9 cellular contexts compared by ENCODE assay signal in the genomic region with DNA sequence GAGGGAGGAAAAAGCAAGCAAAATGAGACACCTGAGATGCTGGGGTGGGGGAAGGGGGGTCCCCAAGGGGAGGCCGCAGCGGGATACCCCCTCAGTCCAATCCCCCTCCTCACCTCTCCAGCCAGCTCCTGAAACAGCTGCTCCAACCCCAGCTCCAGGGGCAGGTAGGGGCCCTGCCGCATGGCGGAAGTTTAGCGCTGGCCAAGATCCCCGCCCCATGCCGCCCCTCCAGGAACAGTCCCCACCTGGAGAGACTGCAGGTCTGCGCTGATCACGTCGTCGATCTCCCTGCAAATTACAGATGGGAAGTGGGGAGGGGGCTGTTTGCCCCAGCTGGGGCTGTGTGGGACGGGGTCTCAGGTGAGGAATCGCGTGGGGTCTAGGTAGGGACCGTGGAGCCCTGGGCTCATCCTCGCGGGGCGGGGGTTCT. TPM values are rescaled to one million over a fixed set of nuclear protein-coding genes. Genes with fewer than 3 reads are reported as not detected.
DNase-seq lines count a peak whose midpoint lies in the region; ATAC-seq, FAIRE-seq and TF ChIP-seq lines count a peak whose summit lies in the region.
"Had no signal": no experiment of that assay in that cellular context is flagged by ENCODE, and none has a peak within 500 bp of the region (broad histone marks: within the 10 kb centered on the region; RNA-seq: fewer than 3 reads in every experiment).

No MANE protein-coding gene starts in this region.

- peak overlapping the region; percentile 47; the same call in 1 of the 2 replicates for H3K4me3 Mint-ChIP-seq in HFFc6
- peak overlapping the region; percentile 59 to 65 (median 61) for H3K4me3 Mint-ChIP-seq in T-cell

- POLR2A ChIA-PET in T-cell (lab: Charles Lee) = no interaction called here
- POLR2A ChIA-PET in H1 (lab: Charles Lee; ENCODE audit: partially characterized antibody) = interaction anchor here (0.6 to 3.0 kb wide), 11 partner anchors 10 to 283 kb away, joined by 3 to 11 read pairs (median 4); no protein-coding TSS in a partner anchor

- H3K18ac ChIP-seq in H1 (ENCODE audit: extremely low read depth, low read length) = no peak overlapping the region; the same call in 1 of the 2 replicates

- H2BK120ac ChIP-seq in H1 (replicated peaks; ENCODE audit: low read depth, low read length) = no peak overlapping the region

- H3K4me1 Mint-ChIP-seq in HFFc6 (ENCODE audit: low read depth) = peaks cover 35% of the 10 kb centered on the region
- peaks cover 43 to 59% (median 53%) of the 10 kb centered on the region in 3 donors for H3K4me1 Mint-ChIP-seq in T-cell

- H2BK5ac ChIP-seq in H1 (ENCODE audit: low read depth, low read length) = peak overlapping the region; percentile 35; the same call in 1 of the 2 replicates

- no peak for TF ChIP-seq POLR2A in H1 (IDR thresholded peaks at IDR 0.05; ENCODE audit: control extremely low read depth in 1 of 2, low read depth in 2 of 2, low read length in 2 of 2)

- 22% methylated on average over 12 of the region's 18 CpGs; no CpG with 5 or more reads in 1 of the 2 experiments for WGBS in H1 (ENCODE audit: extremely low coverage in 1 of 2, insufficient coverage in 1 of 2, insufficient read length in 1 of 2, insufficient replicate concordance in 2 of 2, low coverage in 1 of 2, low lambda C conversion rate in 2 of 2, missing lambda C conversion rate in 1 of 2), 2 experiments

- H3K27me3 ChIP-seq in H1 (replicated peaks in 1 of 4; ENCODE audit: control insufficient read depth in 3 of 4, extremely low read depth in 1 of 4, insufficient read depth in 3 of 4, low read length in 3 of 4) (peaks cover 4 to 16% (median 13%) of the 10 kb centered on the region in 4 experiments), osteoblast (ENCODE audit: insufficient read depth, low read length) (no peaks in the 10 kb centered on the region)

- H4K8ac ChIP-seq in H1 (ENCODE audit: extremely low read depth, insufficient read depth, low read length) = peak overlapping the region; percentile 91

- H3K14ac ChIP-seq in H1 (ENCODE audit: insufficient read length) = no peak overlapping the region

- CTCF ChIA-PET in T-cell (lab: Charles Lee) (interaction anchor here in 1 of 2 donors (2.8 kb wide), 1 partner anchor 195 kb away, joined by 9 read pairs; the partner anchor contains the start of genes MRPS12 and SARS2), H1 (lab: Charles Lee; ENCODE audit: partially characterized antibody) (interaction anchor here (0.8 to 2.0 kb wide), 5 partner anchors 9 to 220 kb away, joined by 3 to 4 read pairs (median 3); no protein-coding TSS in a partner anchor)

- no peak overlapping the region for H2BK20ac ChIP-seq in H1 (ENCODE audit: low read length)

- peak overlapping the region; percentile 36 for H4K5ac ChIP-seq in H1 (ENCODE audit: insufficient read length, low read depth, low read length)

- no peak overlapping the region for H3K9ac ChIP-seq in H1 (replicated peaks in 1 of 4; ENCODE audit: extremely low read depth in 1 of 4, low read depth in 3 of 4, low read length in 3 of 4)

- peaks cover 4 to 16% (median 6%) of the 10 kb centered on the region in 4 experiments; a peak in 5 of 8 replicates for H3K36me3 ChIP-seq in H1 (ENCODE audit: control insufficient read depth in 2 of 4, insufficient read depth in 4 of 4, low read length in 3 of 4)
- H3K36me3 ChIP-seq in osteoblast (ENCODE audit: insufficient read depth, low read length) = peaks cover 24% of the 10 kb centered on the region

- peaks cover 10% of the 10 kb centered on the region; the same call in 1 of the 2 replicates for H3K23me2 ChIP-seq in H1 (ENCODE audit: low read depth, low read length)

- peak overlapping the region; percentile 74 for H3K27ac Mint-ChIP-seq in HFFc6
- peak overlapping the region; percentile 88 to 90 for H3K27ac Mint-ChIP-seq in T-cell

- TF ChIP-seq RAD21 in H1 (IDR thresholded peaks at IDR 0.05 in 1 of 2, conservative IDR thresholded peaks at IDR 0.05 in 1 of 2; ENCODE audit: low read depth in 2 of 2, low read length in 2 of 2) = no peak

- peaks cover 0 to 3% of the 10 kb centered on the region in 2 experiments; a peak in 1 of 4 replicates for H3K9me3 ChIP-seq in H1 (ENCODE audit: insufficient read depth in 2 of 2, low read depth in 1 of 2, low read length in 1 of 2)
- H3K9me3 ChIP-seq in osteoblast (ENCODE audit: low read depth, low read length) = no peaks in the 10 kb centered on the region

- DNase-seq in HFFc6 (no peak), T-cell (peak in 20 of 34 experiments; percentile 14 to 59 (median 30)), H1 (ENCODE audit: low read depth in 1 of 2, low spot score in 2 of 2) (peak in 1 of 2 experiments; percentile 82), osteoblast (ENCODE audit: insufficient read length, low spot score, missing footprints) (peak; percentile 92), NCI-H446 (lab: John Stamatoyannopoulos, UW) (no peak), inferior parietal cortex (ENCODE audit: extremely low spot score) (no peak)

- H3K4me2 ChIP-seq in H1 (ENCODE audit: insufficient read depth in 1 of 2, low read depth in 2 of 2, low read length in 2 of 2) (peak overlapping the region; percentile 60 to 65), osteoblast (ENCODE audit: insufficient read depth, low read length) (no peak overlapping the region)

- H3K27me3 Mint-ChIP-seq in HFFc6 (ENCODE audit: insufficient read depth) = peaks cover 27% of the 10 kb centered on the region
- no peaks in the 10 kb centered on the region for H3K27me3 Mint-ChIP-seq in T-cell

- H2AFZ ChIP-seq in H1 (ENCODE audit: low read length) (no peak overlapping the region), osteoblast (ENCODE audit: low read length) (no peak overlapping the region)

- no peak for FAIRE-seq in H1 (lab: Jason Lieb, UNC)

- ATAC-seq in T-cell (replicated peaks in 1 of 4) = peak; percentile 13 to 28 (median 20)
- no peak for ATAC-seq in HG02571 (IDR thresholded peaks at IDR 0.05; ENCODE audit: unreplicated experiment)
- ATAC-seq in GM18502 (IDR thresholded peaks at IDR 0.05; ENCODE audit: poor library complexity, unreplicated experiment) = no peak

- peaks cover 2% of the 10 kb centered on the region for H3K79me1 ChIP-seq in H1 (ENCODE audit: low read depth, low read length)

- H4K20me1 ChIP-seq in H1 (replicated peaks in 1 of 2; ENCODE audit: control insufficient read depth in 1 of 2, insufficient read depth in 2 of 2, low read length in 2 of 2) (peaks cover 6 to 12% of the 10 kb centered on the region in 2 experiments), osteoblast (ENCODE audit: insufficient read depth, low read length) (peaks cover 7% of the 10 kb centered on the region)

- TF ChIP-seq EP300 in H1 (IDR thresholded peaks at IDR 0.05; ENCODE audit: borderline replicate concordance in 1 of 2, low read depth in 2 of 2, low read length in 2 of 2) = no peak

- H3K4me1 ChIP-seq in H1 (replicated peaks in 1 of 4; ENCODE audit: control insufficient read depth in 3 of 4, insufficient read depth in 4 of 4, low read length in 3 of 4) (peaks cover 0 to 15% (median 10%) of the 10 kb centered on the region in 4 experiments; a peak in 6 of 7 replicates), osteoblast (ENCODE audit: insufficient read depth, low read length) (peaks cover 3% of the 10 kb centered on the region)

- H3K27ac ChIP-seq in H1 (ENCODE audit: low read depth, low read length) (no peak overlapping the region), osteoblast (ENCODE audit: low read depth, low read length) (no peak overlapping the region)

- no peak overlapping the region for H2BK15ac ChIP-seq in H1 (ENCODE audit: low read length)

- peak overlapping the region; percentile 52 for H4K91ac ChIP-seq in H1 (replicated peaks; ENCODE audit: insufficient read length, low read length)

- H3K23ac ChIP-seq in H1 (ENCODE audit: insufficient read length) = no peak overlapping the region

- H2AK5ac ChIP-seq in H1 (ENCODE audit: low read depth, low read length) = no peak overlapping the region

- no peak overlapping the region for H3K56ac ChIP-seq in H1 (replicated peaks; ENCODE audit: insufficient read length, low read depth, low read length)

- 0 out of 2 replicates have a peak overlapping the region, but pooled peaks have one; percentile 39 for H2BK12ac ChIP-seq in H1 (ENCODE audit: low read depth, low read length)

- TF ChIP-seq CTCF in HFFc6 (IDR thresholded peaks at IDR 0.05) = no peak
- no peak for TF ChIP-seq CTCF in H1 (IDR thresholded peaks at IDR 0.05; ENCODE audit: control extremely low read depth in 1 of 3, insufficient read depth in 1 of 3, low read depth in 1 of 3, low read length in 3 of 3)
- no peak for TF ChIP-seq CTCF in osteoblast (IDR thresholded peaks at IDR 0.05; ENCODE audit: extremely low read depth, low read depth, low read length)

- H3K4me3 ChIP-seq in H1 (ENCODE audit: extremely low read depth in 1 of 4, insufficient read depth in 2 of 4, low read depth in 3 of 4, low read length in 4 of 4) (peak overlapping the region; percentile 39 to 66 (median 50)), osteoblast (ENCODE audit: insufficient read depth, low read length) (no peak overlapping the region)

- H3K9me3 Mint-ChIP-seq in HFFc6 (peaks cover 5% of the 10 kb centered on the region; the same call in 1 of the 2 replicates), T-cell (no peaks in the 10 kb centered on the region)

- H3K36me3 Mint-ChIP-seq in HFFc6 (ENCODE audit: low read depth) (peaks cover 21% of the 10 kb centered on the region), T-cell (peaks cover 2% of the 10 kb centered on the region)

- H3K4ac ChIP-seq in H1 (replicated peaks; ENCODE audit: insufficient read length, low read depth, low read length) = peak overlapping the region; percentile 94

- H3K79me2 ChIP-seq in H1 (ENCODE audit: control insufficient read depth in 1 of 2, insufficient read depth in 2 of 2, low read length in 2 of 2) (no peaks in the 10 kb centered on the region), osteoblast (ENCODE audit: insufficient read depth, low read length) (no peaks in the 10 kb centered on the region)

RNA-seq across cellular contexts. Expression of gene CAPN12, which starts 9.0 kb away (rescaled TPM):
- total RNA-seq in HFFc6 (2021; fragmentation: NEBNext Ultra II Directional; extraction: Animal tissue kit (Norgen Biotek cat#: 25700)) = under 1 TPM; 0.09 to 0.45 (median 0.19) TPM
- total RNA-seq in T-cell (10 to 100 TPM in 2 of 5 donors, 1 to 10 TPM in 3; 2.5 to 13.8 (median 8.8) TPM), osteoblast (not detected in 2 replicates)
- total RNA-seq in H1 (2021; fragmentation: NEBNext Ultra II Directional; extraction: Animal tissue kit (Norgen Biotek cat#: 25700)) = 7.9 and 8.8 TPM in 2 replicates
- polyA plus RNA-seq in H1 (2011; rRNA removed) = 20.0 and 25.9 TPM in 2 replicates
- polyA plus RNA-seq in H1 (2011; cell fraction: cytosol; rRNA removed) = 16.5 TPM
- 58.9 TPM for polyA plus RNA-seq in H1 (2011; cell fraction: nucleus; rRNA removed)
- 4.8 to 13.3 TPM (median 8.3 TPM) in 4 replicates for polyA plus RNA-seq in H1 (2012, experiment 1 of 2)
- polyA plus RNA-seq in H1 (2012, experiment 2 of 2) = 4.3 TPM
- 13.2 TPM for polyA plus RNA-seq in H1 (2013, experiment 1 of 2)
- 11.1 TPM for polyA plus RNA-seq in H1 (2013, experiment 2 of 2)
- 3.7 and 5.0 TPM in 2 replicates for polyA minus RNA-seq in H1 (2011; rRNA and poly(A)+ RNA removed)
- polyA minus RNA-seq in H1 (2011; cell fraction: cytosol; rRNA and poly(A)+ RNA removed) = 6.4 TPM
- polyA minus RNA-seq in H1 (2011; cell fraction: nucleus; rRNA and poly(A)+ RNA removed) = 10.9 TPM

RNA-seq across cellular contexts. Expression of gene LGALS7, which starts 38.0 kb away (rescaled TPM):
- total RNA-seq in HFFc6 (2021; fragmentation: NEBNext Ultra II Directional; extraction: Animal tissue kit (Norgen Biotek cat#: 25700)) = not detected
- total RNA-seq in T-cell = not detected
- not detected in 2 replicates for total RNA-seq in H1 (2021; fragmentation: NEBNext Ultra II Directional; extraction: Animal tissue kit (Norgen Biotek cat#: 25700))
- 0.32 and 1.2 TPM in 2 replicates for polyA plus RNA-seq in H1 (2011; rRNA removed)
- 0.19 TPM for polyA plus RNA-seq in H1 (2011; cell fraction: cytosol; rRNA removed)
- polyA plus RNA-seq in H1 (2011; cell fraction: nucleus; rRNA removed) = 0.44 TPM
- polyA plus RNA-seq in H1 (2012, experiment 1 of 2) = not detected in 4 replicates
- not detected for polyA plus RNA-seq in H1 (2012, experiment 2 of 2)
- 0.12 TPM for polyA plus RNA-seq in H1 (2013, experiment 1 of 2)
- not detected for polyA plus RNA-seq in H1 (2013, experiment 2 of 2)
- not detected in 2 replicates for polyA minus RNA-seq in H1 (2011; rRNA and poly(A)+ RNA removed)
- not detected for polyA minus RNA-seq in H1 (2011; cell fraction: cytosol; rRNA and poly(A)+ RNA removed)
- polyA minus RNA-seq in H1 (2011; cell fraction: nucleus; rRNA and poly(A)+ RNA removed) = not detected
- total RNA-seq in osteoblast = not detected in 2 replicates
- total RNA-seq: lung microvascular endothelial cell had no signal

RNA-seq across cellular contexts. Expression of gene LGALS7B, which starts 53.7 kb away (rescaled TPM):
- total RNA-seq in HFFc6 (2021; fragmentation: NEBNext Ultra II Directional; extraction: Animal tissue kit (Norgen Biotek cat#: 25700)) = not detected
- not detected for total RNA-seq in T-cell
- total RNA-seq in H1 (2021; fragmentation: NEBNext Ultra II Directional; extraction: Animal tissue kit (Norgen Biotek cat#: 25700)) = not detected in 2 replicates
- polyA plus RNA-seq in H1 (2011; rRNA removed) = 3.6 and 6.2 TPM in 2 replicates
- 4.2 TPM for polyA plus RNA-seq in H1 (2011; cell fraction: cytosol; rRNA removed)
- 1.9 TPM for polyA plus RNA-seq in H1 (2011; cell fraction: nucleus; rRNA removed)
- 1.1 to 2.9 TPM (median 1.6 TPM) in 4 replicates for polyA plus RNA-seq in H1 (2012, experiment 1 of 2)
- polyA plus RNA-seq in H1 (2012, experiment 2 of 2) = not detected
- 0.85 TPM for polyA plus RNA-seq in H1 (2013, experiment 1 of 2)
- 0.57 TPM for polyA plus RNA-seq in H1 (2013, experiment 2 of 2)
- not detected in 2 replicates for polyA minus RNA-seq in H1 (2011; rRNA and poly(A)+ RNA removed)
- not detected for polyA minus RNA-seq in H1 (2011; cell fraction: cytosol; rRNA and poly(A)+ RNA removed)
- not detected for polyA minus RNA-seq in H1 (2011; cell fraction: nucleus; rRNA and poly(A)+ RNA removed)
- not detected in 2 replicates for total RNA-seq in osteoblast
- total RNA-seq: lung microvascular endothelial cell had no signal

Comparison
In these comparisons a context has a peak if more than half of its experiments do, and no peak if none do; other contexts are left out.
1. DNase-seq: peak in T-cell (20 of 34) and osteoblast (single experiment); none in HFFc6 (single experiment), NCI-H446 (0 of 2) and inferior parietal cortex (single experiment).
2. ATAC-seq: peak in T-cell (4 of 4); none in HG02571 (single experiment) and GM18502 (single experiment).